11 cellular contexts compared by ENCODE assay signal in genomic region chr12:10361084-10361483, GRCh38. TPM values are rescaled to one million over a fixed set of nuclear protein-coding genes. Genes with fewer than 3 reads are reported as not detected.
DNase-seq lines count a peak whose midpoint lies in the region; TF ChIP-seq lines count a peak whose summit lies in the region.
"Had no signal": no experiment of that assay in that cellular context is flagged by ENCODE, and none has a peak within 500 bp of the region (broad histone marks: within the 10 kb centered on the region; RNA-seq: fewer than 3 reads in every experiment).

No MANE protein-coding gene starts in this region.

- TF ChIP-seq POLR2A in esophagus muscularis mucosa (IDR thresholded peaks at IDR 0.05; ENCODE audit: low read depth), result no peak

- peaks cover 2 to 21% (median 10%) of the 10 kb centered on the region in 3 donors for H3K36me3 Mint-ChIP-seq in immature natural killer cell

- no peak overlapping the region for H3K4me3 Mint-ChIP-seq in immature natural killer cell

- H3K4me3 ChIP-seq in HUES64 (ENCODE audit: low read length) (no peak overlapping the region), esophagus muscularis mucosa (no peak overlapping the region)
- H3K4me3 ChIP-seq: adrenal gland had no signal

- in situ Hi-C loops in ACHN (cut with HindIII; ENCODE audit: low pct_ligation_motif_present, low pct_unique_long_range_greater_than_20kb, low sequenced_read_pairs), result no loop called here

- no peaks in the 10 kb centered on the region for H3K9me3 Mint-ChIP-seq in immature natural killer cell

- no peaks in the 10 kb centered on the region for H3K9me3 ChIP-seq in HUES64 (ENCODE audit: insufficient read depth, low read depth, low read length)
- no peaks in the 10 kb centered on the region for H3K9me3 ChIP-seq in esophagus muscularis mucosa
- H3K9me3 ChIP-seq: adrenal gland had no signal

- H3K27ac ChIP-seq in HUES64 (ENCODE audit: low read depth, low read length) (peak overlapping the region; percentile 83), VCaP (peak overlapping the region; percentile 96), esophagus muscularis mucosa (replicated peaks in 1 of 4) (no peak overlapping the region)
- H3K27ac ChIP-seq: adrenal gland had no signal

- H3K27ac Mint-ChIP-seq in immature natural killer cell, result peak overlapping the region in 5 of 6 donors; percentile 49 to 84 (median 60)

- TF ChIP-seq CTCF in VCaP (conservative IDR thresholded peaks at IDR 0.05), result no peak
- no peak for TF ChIP-seq CTCF in esophagus muscularis mucosa (IDR thresholded peaks at IDR 0.05)

- H3K36me3 ChIP-seq in HUES64 (ENCODE audit: insufficient read depth, low read length), result no peaks in the 10 kb centered on the region
- H3K36me3 ChIP-seq in esophagus muscularis mucosa, result no peaks in the 10 kb centered on the region
- H3K36me3 ChIP-seq: adrenal gland had no signal

- no peak for TF ChIP-seq EP300 in esophagus muscularis mucosa (IDR thresholded peaks at IDR 0.05)

- 74% methylated on average over 4 of the region's 4 CpGs for WGBS in HUES64
- 90% methylated on average over 4 of the region's 4 CpGs for WGBS in esophagus muscularis mucosa

- peaks cover 0 to 46% of the 10 kb centered on the region in 2 donors for H3K4me1 Mint-ChIP-seq in immature natural killer cell

- H3K9ac ChIP-seq in HUES64 (ENCODE audit: low read depth, low read length), result peak overlapping the region; percentile 58

- no peaks in the 10 kb centered on the region for H3K27me3 ChIP-seq in HUES64 (ENCODE audit: insufficient read depth, low read length)
- no peaks in the 10 kb centered on the region for H3K27me3 ChIP-seq in esophagus muscularis mucosa
- H3K27me3 ChIP-seq: adrenal gland had no signal

- peaks cover 49% of the 10 kb centered on the region for H3K4me1 ChIP-seq in HUES64 (ENCODE audit: insufficient read depth, low read length)
- peaks cover 10 to 34% (median 30%) of the 10 kb centered on the region in 4 donors for H3K4me1 ChIP-seq in esophagus muscularis mucosa

- intact Hi-C loops in esophagus muscularis mucosa (cut with DNase I), result loop anchor here (10.0 kb wide), 1 partner anchor 354 kb away; no protein-coding TSS in a partner anchor

- DNase-seq in ACHN, result peak; percentile 20
- no peak for DNase-seq in immature natural killer cell
- DNase-seq in HuH-7.5 (ENCODE audit: low spot score), result no peak
- DNase-seq in NCI-H524 treated with DMSO at 0.1 percent for 48 hours (lab: John Stamatoyannopoulos, UW), result no peak
- no peak for DNase-seq in HUDEP-2 (lab: John Stamatoyannopoulos, UW; ENCODE audit: unreplicated experiment in 76 of 76)
- DNase-seq in esophagus muscularis mucosa (ENCODE audit: extremely low spot score), result no peak
- DNase-seq: adrenal gland, COR-L47 had no signal

- H3K27me3 Mint-ChIP-seq in immature natural killer cell (ENCODE audit: low read depth in 3 of 3), result peaks cover 0 to 6% (median 2%) of the 10 kb centered on the region in 3 donors

RNA-seq across cellular contexts. Expression of gene KLRK1, which starts 28.8 kb away (rescaled TPM):
- 0.25 TPM for polyA plus RNA-seq in HUES64 (2013, experiment 1 of 2)
- not detected for polyA plus RNA-seq in HUES64 (2013, experiment 2 of 2)
- polyA plus RNA-seq in immature natural killer cell, result 100 to 1,000 TPM; 623 to 949 (median 731) TPM
- 1 to 10 TPM in 3 of 4 donors, under 1 TPM in 1; 0.19 to 1.8 (median 1.2) TPM for total RNA-seq in esophagus muscularis mucosa
- total RNA-seq: glomerular endothelial cell had no signal

RNA-seq across cellular contexts. Expression of gene KLRC4, which starts 48.5 kb away (rescaled TPM):
- not detected for polyA plus RNA-seq in HUES64 (2013, experiment 1 of 2)
- not detected for polyA plus RNA-seq in HUES64 (2013, experiment 2 of 2)
- 10 to 100 TPM; 14.3 to 28.5 (median 15.0) TPM for polyA plus RNA-seq in immature natural killer cell
- total RNA-seq in esophagus muscularis mucosa, result under 1 TPM in 1 of 4 donors, not detected in 3; 0.83 TPM
- total RNA-seq: adrenal gland, glomerular endothelial cell had no signal

RNA-seq across cellular contexts. Expression of gene KLRD1, which starts 53.4 kb away (rescaled TPM):
- not detected for polyA plus RNA-seq in HUES64 (2013, experiment 1 of 2)
- not detected for polyA plus RNA-seq in HUES64 (2013, experiment 2 of 2)
- polyA plus RNA-seq in immature natural killer cell, result 1,000 to 10,000 TPM; 1,034 to 1,330 (median 1,098) TPM
- total RNA-seq in esophagus muscularis mucosa, result 1 to 10 TPM in 1 of 4 donors, under 1 TPM in 3; 0.32 to 1.3 (median 0.73) TPM

RNA-seq across cellular contexts. Expression of gene KLRC3, which starts 59.3 kb away (rescaled TPM):
- polyA plus RNA-seq in HUES64 (2013, experiment 1 of 2), result not detected
- polyA plus RNA-seq in HUES64 (2013, experiment 2 of 2), result not detected
- polyA plus RNA-seq in immature natural killer cell, result 10 to 100 TPM; 27.6 to 59.0 (median 28.4) TPM
- not detected for total RNA-seq in esophagus muscularis mucosa
- total RNA-seq: adrenal gland, glomerular endothelial cell had no signal

Comparison
In these comparisons a context has a peak if more than half of its experiments do, and no peak if none do; other contexts are left out.
1. H3K27ac ChIP-seq: peak in HUES64 (single experiment) and VCaP (single experiment); none in esophagus muscularis mucosa (0 of 4).